In genomic region chr13:90696254-90696653, GRCh38 we compare ENCODE assay signal across 18 cellular contexts.
A peak's percentile ranks its signal among the peaks of the same experiment; 100 is the strongest.
DNase-seq lines count a peak whose midpoint lies in the region; ATAC-seq, FAIRE-seq and TF ChIP-seq lines count a peak whose summit lies in the region.
"Had no signal": no experiment of that assay in that cellular context is flagged by ENCODE, and none has a peak within 500 bp of the region (broad histone marks: within the 10 kb centered on the region; RNA-seq: fewer than 3 reads in every experiment).

No MANE protein-coding gene starts in this region.

- no peak overlapping the region for H3K4me3 ChIP-seq in fibroblast of mammary gland (ENCODE audit: control insufficient read depth, low read depth, low read length)

- POLR2A ChIA-PET in RWPE1 (lab: Yijun Ruan, JAX; ENCODE audit: low non-redundant PET), result no interaction called here

- H3K27ac ChIP-seq in RWPE1, result no peak overlapping the region
- H3K27ac ChIP-seq: C4-2B had no signal

- CTCF ChIA-PET in RWPE1 (lab: Yijun Ruan, JAX), result no interaction called here

- TF ChIP-seq POLR2A in H54 (IDR thresholded peaks at IDR 0.05; ENCODE audit: low read depth, low read length), result no peak

- no peak for ATAC-seq in HG02973 (IDR thresholded peaks at IDR 0.05; ENCODE audit: unreplicated experiment)
- ATAC-seq: activated CD4-positive, alpha-beta T cell treated with anti-CD3 and anti-CD28 coated beads for 36 hours; HepG2 had no signal

- DNase-seq in H54 (ENCODE audit: insufficient read length, low spot score) (peak; percentile 7), RWPE1 (ENCODE audit: low spot score) (peak; percentile 15), fibroblast of mammary gland (ENCODE audit: low read depth) (peak; percentile 90), non-pigmented ciliary epithelial cell (ENCODE audit: low read depth) (peak; percentile 70), NCI-H82 (lab: John Stamatoyannopoulos, UW) (no peak), NCI-H2029 treated with DMSO at 0.1 percent for 48 hours (lab: John Stamatoyannopoulos, UW) (no peak), NOMO-1 treated with DMSO at 0.1 percent for 48 hours (lab: John Stamatoyannopoulos, UW; ENCODE audit: unreplicated experiment) (no peak)
- DNase-seq: activated CD4-positive, alpha-beta T cell treated with anti-CD3 and anti-CD28 coated beads for 36 hours; activated naive CD4-positive, alpha-beta T cell treated with anti-CD3 and anti-CD28 coated beads, Interleukin-2, amount 50 U/mL, for 16 hours; DND-41; endodermal cell; midbrain; NCI-H1048; SHP77 treated with DMSO at 0.1 percent for 48 hours; T-helper 9 cell had no signal

- peak; percentile 95 for FAIRE-seq in H54 (lab: Jason Lieb, UNC)
- FAIRE-seq: HepG2 had no signal

- TF ChIP-seq CTCF in RWPE1 (conservative IDR thresholded peaks at IDR 0.05; ENCODE audit: low read depth), result no peak
- TF ChIP-seq CTCF in fibroblast of mammary gland (conservative IDR thresholded peaks at IDR 0.05; ENCODE audit: control insufficient read depth, insufficient read depth, low read depth, low read length), result no peak

Comparison
In these comparisons a context has a peak if more than half of its experiments do, and no peak if none do; other contexts are left out.
1. DNase-seq: peak in H54 (single experiment), RWPE1 (single experiment), fibroblast of mammary gland (single experiment) and non-pigmented ciliary epithelial cell (single experiment); none in NCI-H82 (single experiment), NCI-H2029 treated with DMSO at 0.1 percent for 48 hours (single experiment) and NOMO-1 treated with DMSO at 0.1 percent for 48 hours (single experiment).